In genomic region chr22:32613773-32614172, GRCh38 we compare ENCODE assay signal across 24 cellular contexts.
DNase-seq lines count a peak whose midpoint lies in the region; ATAC-seq and TF ChIP-seq lines count a peak whose summit lies in the region.
"Had no signal": no experiment of that assay in that cellular context is flagged by ENCODE, and none has a peak within 500 bp of the region (broad histone marks: within the 10 kb centered on the region; RNA-seq: fewer than 3 reads in every experiment).

No MANE protein-coding gene starts in this region.

- in situ Hi-C loops in IMR-90 (cut with MboI; ENCODE audit: low sequenced_read_pairs), result no loop called here

- no peak overlapping the region; the same call in 1 of the 2 replicates for H4K5ac ChIP-seq in IMR-90 (ENCODE audit: low read depth, low read length)

- H2BK5ac ChIP-seq in IMR-90 (ENCODE audit: low read depth, low read length, poor library complexity, severe bottlenecking) (no peak overlapping the region), mesenchymal stem cell (ENCODE audit: low read depth, low read length, poor library complexity, severe bottlenecking) (no peak overlapping the region)

- no peaks in the 10 kb centered on the region for H4K20me1 ChIP-seq in IMR-90 (ENCODE audit: insufficient read depth, low read length)
- H4K20me1 ChIP-seq: BLaER1 had no signal

- H3K9ac ChIP-seq in IMR-90 (ENCODE audit: low read depth, low read length) (no peak overlapping the region), mesenchymal stem cell (ENCODE audit: low read length) (no peak overlapping the region)
- H3K9ac ChIP-seq: BLaER1 had no signal

- H2AFZ ChIP-seq in IMR-90 (replicated peaks; ENCODE audit: low read length, poor library complexity) (no peak overlapping the region), mesenchymal stem cell (ENCODE audit: low read depth, low read length) (no peak overlapping the region)

- POLR2A ChIA-PET in HEK293 (lab: Yijun Ruan, JAX) (interaction anchor here (1.3 kb wide), 1 partner anchor 9 kb away, joined by 4 read pairs; no protein-coding TSS in a partner anchor), IMR-90 (lab: Charles Lee; ENCODE audit: unreplicated experiment) (interaction anchor here (0.6 kb wide), 1 partner anchor 102 kb away, joined by 3 read pairs; no protein-coding TSS in a partner anchor)

- H3K27me3 ChIP-seq in IMR-90 (ENCODE audit: control insufficient read depth, insufficient read depth, low read length) (peaks cover 4% of the 10 kb centered on the region), mesenchymal stem cell (ENCODE audit: control insufficient read depth in 1 of 2, insufficient read depth in 1 of 2, low read length in 2 of 2) (peaks cover 0 to 10% of the 10 kb centered on the region in 2 experiments), spleen (replicated peaks in 1 of 7) (no peaks in the 10 kb centered on the region)
- H3K27me3 ChIP-seq: BE2C, BLaER1 had no signal

- no peak for ATAC-seq in IMR-90 (ENCODE audit: low read depth)
- ATAC-seq in HG03095 (IDR thresholded peaks at IDR 0.05; ENCODE audit: unreplicated experiment), result no peak
- no peak for ATAC-seq in HG03378 (IDR thresholded peaks at IDR 0.05; ENCODE audit: unreplicated experiment)
- ATAC-seq: CD8-positive, alpha-beta T cell; GM12878 had no signal

- no peak overlapping the region for H3K56ac ChIP-seq in IMR-90 (ENCODE audit: extremely low read depth, insufficient read depth, low read length)

- H2BK120ac ChIP-seq in IMR-90 (ENCODE audit: low read depth, low read length), result no peak overlapping the region
- no peak overlapping the region for H2BK120ac ChIP-seq in mesenchymal stem cell (ENCODE audit: low read depth, low read length)

- H3K4me2 ChIP-seq in IMR-90 (ENCODE audit: low read depth, low read length) (no peak overlapping the region), mesenchymal stem cell (ENCODE audit: low read length, poor library complexity, severe bottlenecking) (no peak overlapping the region)
- H3K4me2 ChIP-seq: BLaER1 had no signal

- no peak overlapping the region for H2BK20ac ChIP-seq in IMR-90 (ENCODE audit: low read depth, low read length)

- BruUV-seq in IMR-90 (replicated peaks; lab: Mats Ljungman, UMichigan), result no TSS peak

- H3K18ac ChIP-seq in IMR-90 (ENCODE audit: low read depth, low read length), result no peak overlapping the region
- H3K18ac ChIP-seq in mesenchymal stem cell (ENCODE audit: low read depth in 1 of 2, low read length in 2 of 2), result no peak overlapping the region

- no peaks in the 10 kb centered on the region for H3K9me3 ChIP-seq in HEK293 (ENCODE audit: control insufficient read depth, insufficient read depth, low read depth, low read length)
- no peaks in the 10 kb centered on the region for H3K9me3 ChIP-seq in IMR-90 (ENCODE audit: control insufficient read depth, insufficient read depth, low read length)
- no peaks in the 10 kb centered on the region for H3K9me3 ChIP-seq in mesenchymal stem cell (ENCODE audit: control insufficient read depth, low read length)
- H3K9me3 ChIP-seq in spleen, result no peaks in the 10 kb centered on the region
- H3K9me3 ChIP-seq: BE2C, BLaER1, Caco-2 had no signal

- DNase-seq in IMR-90 (no peak), mesenchymal stem cell (no peak), spleen (peak; percentile 4), DMS 273 treated with DMSO at 0.1 percent for 48 hours (lab: John Stamatoyannopoulos, UW) (no peak), hypothalamus (lab: John Stamatoyannopoulos, UW) (no peak)
- DNase-seq: 8988T; ACHN; BE2C; C1 segment of cervical spinal cord; Caco-2; Calu3; CD4-positive, CD25-positive, alpha-beta regulatory T cell; CD8-positive, alpha-beta T cell; DMS153; DMS53; DMS79; DND-41; EL; GDM1 had no signal

- H2AK5ac ChIP-seq in IMR-90 (ENCODE audit: low read depth, low read length) (0 out of 2 replicates have a peak overlapping the region, but pooled peaks have one; percentile 15), mesenchymal stem cell (ENCODE audit: low read length, severe bottlenecking) (no peak overlapping the region)

- peaks cover 2% of the 10 kb centered on the region; the same call in 1 of the 2 replicates for H3K4me1 ChIP-seq in HEK293 (ENCODE audit: control insufficient read depth, insufficient read depth, low read length)
- peaks cover 14% of the 10 kb centered on the region for H3K4me1 ChIP-seq in IMR-90 (ENCODE audit: control insufficient read depth, insufficient read depth, low read length)
- no peaks in the 10 kb centered on the region for H3K4me1 ChIP-seq in mesenchymal stem cell (ENCODE audit: control insufficient read depth, insufficient read depth, low read depth, low read length)
- H3K4me1 ChIP-seq in spleen, result peaks cover 0 to 24% (median 8%) of the 10 kb centered on the region in 6 donors
- H3K4me1 ChIP-seq: BE2C, BLaER1 had no signal

- no peaks in the 10 kb centered on the region for H3K79me1 ChIP-seq in IMR-90 (ENCODE audit: low read depth in 1 of 2, low read length in 2 of 2)
- H3K79me1 ChIP-seq in mesenchymal stem cell (replicated peaks; ENCODE audit: low read length, poor library complexity, severe bottlenecking), result no peaks in the 10 kb centered on the region

- TF ChIP-seq POLR2A in IMR-90 (IDR thresholded peaks at IDR 0.05; ENCODE audit: low read depth, low read length), result no peak
- no peak for TF ChIP-seq POLR2A in spleen (IDR thresholded peaks at IDR 0.05)

- no peak overlapping the region for H2AK9ac ChIP-seq in IMR-90 (replicated peaks; ENCODE audit: low read depth, low read length, poor library complexity)

- H3K36me3 ChIP-seq in HEK293 (ENCODE audit: control insufficient read depth in 2 of 2, insufficient read depth in 1 of 2, low read length in 2 of 2), result no peaks in the 10 kb centered on the region
- no peaks in the 10 kb centered on the region for H3K36me3 ChIP-seq in IMR-90 (ENCODE audit: control insufficient read depth, insufficient read depth, low read length)
- H3K36me3 ChIP-seq in mesenchymal stem cell (ENCODE audit: control insufficient read depth in 1 of 2, insufficient read depth in 2 of 2, low read depth in 1 of 2, low read length in 2 of 2), result no peaks in the 10 kb centered on the region
- no peaks in the 10 kb centered on the region for H3K36me3 ChIP-seq in spleen
- H3K36me3 ChIP-seq: BE2C, BLaER1 had no signal

- CTCF ChIA-PET in HEK293 (lab: Yijun Ruan, JAX), result interaction anchor here (0.6 to 1.2 kb wide), 4 partner anchors 13 to 85 kb away, joined by 3 to 4 read pairs (median 3); no protein-coding TSS in a partner anchor
- CTCF ChIA-PET in IMR-90 (lab: Yijun Ruan, JAX), result interaction anchor here (1.0 kb wide), 1 partner anchor 14 kb away, joined by 3 read pairs; no protein-coding TSS in a partner anchor

- H3K4ac ChIP-seq in IMR-90 (ENCODE audit: low read depth, low read length) (no peak overlapping the region), mesenchymal stem cell (ENCODE audit: low read depth in 1 of 2, low read length in 2 of 2) (no peak overlapping the region)

- 0 out of 3 replicates have a peak overlapping the region, but pooled peaks have one; percentile 40 for H2BK15ac ChIP-seq in IMR-90 (ENCODE audit: low read depth, low read length)
- H2BK15ac ChIP-seq in mesenchymal stem cell (ENCODE audit: low read depth, poor library complexity, severe bottlenecking), result no peak overlapping the region

- H4K91ac ChIP-seq in IMR-90 (ENCODE audit: insufficient read depth, low read depth, low read length), result no peak overlapping the region
- H4K91ac ChIP-seq in mesenchymal stem cell (ENCODE audit: low read length), result no peak overlapping the region

- dilution Hi-C loops in IMR-90 (cut with HindIII; ENCODE audit: low sequenced_read_pairs, unreplicated experiment), result no loop called here

- TF ChIP-seq CTCF in HEK293 (tag by site-specific recombination; IDR thresholded peaks at IDR 0.05), result no peak
- no peak for TF ChIP-seq CTCF in IMR-90 (conservative IDR thresholded peaks at IDR 0.05; ENCODE audit: low read depth, low read length)
- no peak for TF ChIP-seq CTCF in spleen (IDR thresholded peaks at IDR 0.05 in 8 of 11, conservative IDR thresholded peaks at IDR 0.05 in 3 of 11)

- intact Hi-C loops in IMR-90 (cut with micrococcal nuclease) (no loop called here), spleen (cut with DNase I; ENCODE audit: low total_unique reads) (no loop called here)

- 100% methylated on average over 1 of the region's 3 CpGs; no CpG with 5 or more reads in 1 of the 2 experiments for WGBS in IMR-90 (ENCODE audit: extremely low coverage in 2 of 2, insufficient read length in 1 of 2), 2 experiments
- WGBS in mesenchymal stem cell, result 86% methylated on average over 3 of the region's 3 CpGs
- WGBS in spleen, 5 donors, result 84 to 95% (median 89%) methylated on average over 3 of the region's 3 CpGs

- H3K14ac ChIP-seq in IMR-90 (replicated peaks; ENCODE audit: low read depth, low read length) (no peak overlapping the region), mesenchymal stem cell (ENCODE audit: low read length in 2 of 2) (no peak overlapping the region)

- no peak overlapping the region for H3K4me3 ChIP-seq in HEK293 (ENCODE audit: low read depth, low read length)
- H3K4me3 ChIP-seq in IMR-90 (ENCODE audit: insufficient read depth, low read depth, low read length), result no peak overlapping the region
- no peak overlapping the region for H3K4me3 ChIP-seq in mesenchymal stem cell (ENCODE audit: insufficient read depth in 1 of 2, low read depth in 1 of 2, low read length in 2 of 2)
- H3K4me3 ChIP-seq in spleen, result no peak overlapping the region
- H3K4me3 ChIP-seq: BLaER1, GM12878 had no signal

- no peak overlapping the region for H2BK12ac ChIP-seq in mesenchymal stem cell (ENCODE audit: low read length in 2 of 2)

- H4K8ac ChIP-seq in IMR-90 (ENCODE audit: low read depth in 2 of 2, low read length in 2 of 2) (no peak overlapping the region), mesenchymal stem cell (ENCODE audit: low read length) (peak overlapping the region; percentile 35)

- 0 out of 2 replicates have a peak, but pooled peaks cover 11% of the 10 kb centered on the region for H3K9me1 ChIP-seq in IMR-90 (ENCODE audit: insufficient read depth, low read length)

- H3K27ac ChIP-seq in HEK293 (ENCODE audit: extremely low read depth, low read depth, low read length) (no peak overlapping the region), IMR-90 (ENCODE audit: insufficient read depth, low read length) (no peak overlapping the region), mesenchymal stem cell (ENCODE audit: low read length, poor library complexity, severe bottlenecking) (no peak overlapping the region), spleen (peak overlapping the region in 1 of 8 donors; percentile 22)
- H3K27ac ChIP-seq: BLaER1 had no signal

- no peak overlapping the region for H3K23ac ChIP-seq in IMR-90 (ENCODE audit: low read depth, low read length)
- no peak overlapping the region for H3K23ac ChIP-seq in mesenchymal stem cell (ENCODE audit: low read length in 2 of 2)

- no peak for TF ChIP-seq RAD21 in IMR-90 (IDR thresholded peaks at IDR 0.05; ENCODE audit: low read length)

TF ChIP-seq in HEK293, 187 proteins besides CTCF, POLR2A, EP300 and RAD21 (continues in another document):
- TF ChIP-seq ZNF768 (tag by site-specific recombination; IDR thresholded peaks at IDR 0.05), result 0 out of 2 replicates have a peak, but pooled peaks have one; percentile 24

TF ChIP-seq in IMR-90, 13 proteins besides CTCF, POLR2A, EP300 and RAD21:
- no peak for TF ChIP-seq FOS (IDR thresholded peaks at IDR 0.05; ENCODE audit: low read depth, low read length)
- no peak for TF ChIP-seq NFE2L2 (IDR thresholded peaks at IDR 0.05; ENCODE audit: low read depth, low read length)
TF ChIP-seq in IMR-90: peak in this region for 0.
